1 cellular context compared by ENCODE assay signal in genomic region chr1:234838182-234838581, GRCh38.
TF ChIP-seq lines count a peak whose summit lies in the region.

No MANE protein-coding gene starts in this region.

TF ChIP-seq in IMR-90, 13 proteins besides CTCF, POLR2A, EP300 and RAD21:
- no peak for TF ChIP-seq RCOR1 (IDR thresholded peaks at IDR 0.05; ENCODE audit: insufficient replicate concordance, low read length)
- TF ChIP-seq NFE2L2 (IDR thresholded peaks at IDR 0.05; ENCODE audit: low read depth, low read length): no peak
- TF ChIP-seq CHD1 (IDR thresholded peaks at IDR 0.05; ENCODE audit: low read depth, low read length): no peak
- no peak for TF ChIP-seq MAFK (IDR thresholded peaks at IDR 0.05; ENCODE audit: low read depth, low read length)
- no peak for TF ChIP-seq MAZ (IDR thresholded peaks at IDR 0.05; ENCODE audit: borderline replicate concordance, low read depth, low read length)
- no peak for TF ChIP-seq ELK1 (IDR thresholded peaks at IDR 0.05; ENCODE audit: borderline replicate concordance, low read depth, low read length)
- no peak for TF ChIP-seq RFX5 (IDR thresholded peaks at IDR 0.05; ENCODE audit: low read depth, low read length)
